14 cellular contexts compared by ENCODE assay signal in genomic region chr12:63822352-63822751, GRCh38. TPM values are rescaled to one million over a fixed set of nuclear protein-coding genes. Genes with fewer than 3 reads are reported as not detected.
DNase-seq lines count a peak whose midpoint lies in the region; ATAC-seq and TF ChIP-seq lines count a peak whose summit lies in the region.
"Had no signal": no experiment of that assay in that cellular context is flagged by ENCODE, and none has a peak within 500 bp of the region (broad histone marks: within the 10 kb centered on the region; RNA-seq: fewer than 3 reads in every experiment).

No MANE protein-coding gene starts in this region.

- H3K36me3 Mint-ChIP-seq in progenitor cell of endocrine pancreas (ENCODE audit: insufficient read depth) = peaks cover 1% of the 10 kb centered on the region
- H3K36me3 Mint-ChIP-seq: CD4-positive, CD25-positive, alpha-beta regulatory T cell had no signal

- H3K4me3 Mint-ChIP-seq in progenitor cell of endocrine pancreas (ENCODE audit: low read depth) = no peak overlapping the region
- H3K4me3 Mint-ChIP-seq: nephron had no signal

- peaks cover 8% of the 10 kb centered on the region for H3K4me1 ChIP-seq in RWPE2 (ENCODE audit: insufficient read depth, poor library complexity, severe bottlenecking)
- peaks cover 0 to 9% (median 0%) of the 10 kb centered on the region in 3 donors for H3K4me1 ChIP-seq in esophagus squamous epithelium
- H3K4me1 ChIP-seq in A673 (ENCODE audit: insufficient read depth, low read length, poor library complexity, severe bottlenecking) = no peaks in the 10 kb centered on the region

- H3K9me3 ChIP-seq in RWPE2 (ENCODE audit: severe bottlenecking) = no peaks in the 10 kb centered on the region
- no peaks in the 10 kb centered on the region for H3K9me3 ChIP-seq in esophagus squamous epithelium
- no peaks in the 10 kb centered on the region for H3K9me3 ChIP-seq in A673 (ENCODE audit: low read depth, low read length, poor library complexity, severe bottlenecking)

- POLR2A ChIA-PET in A673 (lab: Charles Lee; ENCODE audit: low non-redundant PET) = no interaction called here

- H3K9me3 Mint-ChIP-seq in progenitor cell of endocrine pancreas (ENCODE audit: low read depth) = peaks cover 18% of the 10 kb centered on the region

- 19 to 20% methylated on average over 6 of the region's 6 CpGs for WGBS in esophagus squamous epithelium, 2 donors

- TF ChIP-seq CTCF in RWPE2 (IDR thresholded peaks at IDR 0.05; ENCODE audit: poor library complexity, severe bottlenecking) = no peak
- no peak for TF ChIP-seq CTCF in esophagus squamous epithelium (IDR thresholded peaks at IDR 0.05)
- no peak for TF ChIP-seq CTCF in progenitor cell of endocrine pancreas (IDR thresholded peaks at IDR 0.05; ENCODE audit: unreplicated experiment)
- no peak for TF ChIP-seq CTCF in A673 (conservative IDR thresholded peaks at IDR 0.05; ENCODE audit: low read depth, low read length)

- peak; percentile 80 for ATAC-seq in RWPE2 (ENCODE audit: low read depth)
- ATAC-seq: HCT116 had no signal

- H3K27me3 Mint-ChIP-seq in progenitor cell of endocrine pancreas = no peaks in the 10 kb centered on the region

- H3K4me3 ChIP-seq in RWPE2 (ENCODE audit: severe bottlenecking) (no peak overlapping the region), esophagus squamous epithelium (peak overlapping the region in 3 of 4 donors; percentile 44 to 67 (median 46)), A673 (ENCODE audit: low read depth, low read length, poor library complexity, severe bottlenecking) (no peak overlapping the region)

- BruUV-seq in A673 (replicated peaks; lab: Mats Ljungman, UMichigan) = no TSS peak

- H3K27ac Mint-ChIP-seq in progenitor cell of endocrine pancreas = peak overlapping the region; percentile 62
- H3K27ac Mint-ChIP-seq: activated naive CD4-positive, alpha-beta T cell treated with anti-CD3 and anti-CD28 coated beads for 36 hours; CD4-positive, CD25-positive, alpha-beta regulatory T cell; nephron had no signal

- H3K4me1 Mint-ChIP-seq in progenitor cell of endocrine pancreas (ENCODE audit: low read depth) = no peaks in the 10 kb centered on the region
- H3K4me1 Mint-ChIP-seq: nephron had no signal

- H3K36me3 ChIP-seq in RWPE2 (ENCODE audit: low read depth) (no peaks in the 10 kb centered on the region), esophagus squamous epithelium (no peaks in the 10 kb centered on the region), A673 (ENCODE audit: insufficient read depth, low read length, poor library complexity, severe bottlenecking) (no peaks in the 10 kb centered on the region)

- CTCF ChIA-PET in A673 (lab: Charles Lee) = no interaction called here

- TF ChIP-seq POLR2A in esophagus squamous epithelium (IDR thresholded peaks at IDR 0.05) = no peak

- intact Hi-C loops in esophagus squamous epithelium (cut with DNase I) = no loop called here
- intact Hi-C loops in A673 (cut with micrococcal nuclease; ENCODE audit: unreplicated experiment) = loop anchor here (10.0 kb wide), 1 partner anchor 872 kb away; no protein-coding TSS in a partner anchor

- H3K27ac ChIP-seq in RWPE2 (ENCODE audit: poor library complexity, severe bottlenecking) (peak overlapping the region; percentile 64), esophagus squamous epithelium (no peak overlapping the region), A673 (ENCODE audit: low read depth, low read length, poor library complexity, severe bottlenecking) (no peak overlapping the region)

- DNase-seq in AG08396 (ENCODE audit: low spot score) (peak; percentile 15), RWPE2 (ENCODE audit: low spot score) (no peak), esophagus squamous epithelium (lab: John Stamatoyannopoulos, UW) (no peak), progenitor cell of endocrine pancreas (ENCODE audit: low spot score, unreplicated experiment) (no peak), NAMALWA (ENCODE audit: low spot score) (no peak), SW 1271 (lab: John Stamatoyannopoulos, UW) (no peak), A673 (ENCODE audit: low spot score) (no peak), DMS79 (lab: John Stamatoyannopoulos, UW) (no peak)
- DNase-seq: CD4-positive, CD25-positive, alpha-beta regulatory T cell; effector CD8-positive, alpha-beta T cell; NCI-H446 treated with DMSO at 0.1 percent for 48 hours had no signal

- H3K27me3 ChIP-seq in RWPE2 (ENCODE audit: insufficient read depth, poor library complexity, severe bottlenecking) = no peaks in the 10 kb centered on the region
- no peaks in the 10 kb centered on the region for H3K27me3 ChIP-seq in esophagus squamous epithelium
- H3K27me3 ChIP-seq in A673 (replicated peaks; ENCODE audit: insufficient read depth, low read depth, low read length, poor library complexity) = no peaks in the 10 kb centered on the region

RNA-seq across cellular contexts. Expression of gene SRGAP1, which starts 22.1 kb away (rescaled TPM):
- 1 to 10 TPM; 2.0 to 5.3 (median 3.6) TPM for total RNA-seq in esophagus squamous epithelium
- 17.8 and 23.1 TPM in 2 replicates for total RNA-seq in progenitor cell of endocrine pancreas
- 9.7 and 11.0 TPM in 2 replicates for total RNA-seq in A673 (2021)
- total RNA-seq: CD4-positive, CD25-positive, alpha-beta regulatory T cell had no signal

RNA-seq across cellular contexts. Expression of gene RXYLT1, which starts 42.6 kb away (rescaled TPM):
- total RNA-seq in esophagus squamous epithelium = 10 to 100 TPM in 3 of 4 donors, 1 to 10 TPM in 1; 6.9 to 16.7 (median 13.0) TPM
- 13.9 and 14.7 TPM in 2 replicates for total RNA-seq in progenitor cell of endocrine pancreas
- total RNA-seq in A673 (2021) = 16.8 and 21.1 TPM in 2 replicates

Comparison
In these comparisons a context has a peak if more than half of its experiments do, and no peak if none do; other contexts are left out.
1. H3K4me3 ChIP-seq: peak in esophagus squamous epithelium (3 of 4); none in RWPE2 (single experiment) and A673 (single experiment).